13 cellular contexts compared by ENCODE assay signal in the genomic region with DNA sequence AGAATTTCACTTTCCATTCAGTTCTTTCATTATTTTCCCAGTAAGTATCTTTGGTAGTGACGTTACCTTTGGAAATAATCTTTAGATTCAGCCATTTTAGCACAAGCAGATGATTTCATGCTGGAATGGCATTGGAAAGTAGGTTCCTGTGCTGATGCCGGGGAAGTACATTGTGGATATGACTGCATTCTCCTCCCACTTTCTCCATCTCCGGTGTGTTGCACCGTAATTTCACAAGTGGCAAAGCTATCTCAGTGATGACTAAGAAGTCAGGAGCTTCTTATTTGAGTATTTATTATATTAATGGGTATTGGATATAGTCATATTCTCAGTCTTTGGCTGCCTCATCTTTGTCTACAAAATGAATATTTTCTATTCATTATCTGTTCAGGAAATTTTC.
DNase-seq lines count a peak whose midpoint lies in the region; ATAC-seq and TF ChIP-seq lines count a peak whose summit lies in the region.
"Had no signal": no experiment of that assay in that cellular context is flagged by ENCODE, and none has a peak within 500 bp of the region (broad histone marks: within the 10 kb centered on the region; RNA-seq: fewer than 3 reads in every experiment).

No MANE protein-coding gene starts in this region.

- H3K9ac ChIP-seq in IMR-90 (ENCODE audit: low read depth, low read length) (no peak overlapping the region), endodermal cell (ENCODE audit: extremely low read depth, low read length, poor library complexity, severe bottlenecking) (no peak overlapping the region)

- no peak overlapping the region for H3K4me2 ChIP-seq in IMR-90 (ENCODE audit: low read depth, low read length)

- no peak for TF ChIP-seq POLR2A in IMR-90 (IDR thresholded peaks at IDR 0.05; ENCODE audit: low read depth, low read length)

- ATAC-seq in IMR-90 (ENCODE audit: low read depth) (no peak), HG02798 (IDR thresholded peaks at IDR 0.05; ENCODE audit: poor library complexity, unreplicated experiment) (no peak)

- H4K20me1 ChIP-seq in IMR-90 (ENCODE audit: insufficient read depth, low read length) = no peaks in the 10 kb centered on the region

- peaks cover 3% of the 10 kb centered on the region for H3K4me1 Mint-ChIP-seq in endodermal cell
- H3K4me1 Mint-ChIP-seq: CD8-positive, alpha-beta memory T cell; H9 had no signal

- H3K27ac Mint-ChIP-seq in endodermal cell = no peak overlapping the region
- H3K27ac Mint-ChIP-seq: CD4-positive, CD25-positive, alpha-beta regulatory T cell; CD8-positive, alpha-beta memory T cell; H9 had no signal

- CTCF ChIA-PET in IMR-90 (lab: Yijun Ruan, JAX) = no interaction called here

- no peak overlapping the region for H4K8ac ChIP-seq in IMR-90 (ENCODE audit: low read depth in 2 of 2, low read length in 2 of 2)

- peaks cover 14% of the 10 kb centered on the region for H3K9me3 Mint-ChIP-seq in endodermal cell

- no peak overlapping the region for H3K18ac ChIP-seq in IMR-90 (ENCODE audit: low read depth, low read length)

- no peak for TF ChIP-seq CTCF in IMR-90 (conservative IDR thresholded peaks at IDR 0.05; ENCODE audit: low read depth, low read length)
- TF ChIP-seq CTCF in endodermal cell (conservative IDR thresholded peaks at IDR 0.05) = no peak
- no peak for TF ChIP-seq CTCF in dorsolateral prefrontal cortex (IDR thresholded peaks at IDR 0.05 in 54 of 56, conservative IDR thresholded peaks at IDR 0.05 in 2 of 56; ENCODE audit: low read depth in 1 of 56, partially characterized antibody in 56 of 56)

- intact Hi-C loops in IMR-90 (cut with micrococcal nuclease) = no loop called here
- intact Hi-C loops in dorsolateral prefrontal cortex (cut with DNase I) = no loop called here

- H3K79me1 ChIP-seq in IMR-90 (ENCODE audit: low read depth in 1 of 2, low read length in 2 of 2) = peaks cover 2 to 3% of the 10 kb centered on the region in 2 experiments; a peak in 3 of 4 replicates

- H4K91ac ChIP-seq in IMR-90 (ENCODE audit: insufficient read depth, low read depth, low read length) = no peak overlapping the region

- no peak overlapping the region for H3K4ac ChIP-seq in IMR-90 (ENCODE audit: low read depth, low read length)

- H3K9me1 ChIP-seq in IMR-90 (ENCODE audit: insufficient read depth, low read length) = no peaks in the 10 kb centered on the region

- H2AK9ac ChIP-seq in IMR-90 (replicated peaks; ENCODE audit: low read depth, low read length, poor library complexity) = no peak overlapping the region

- H2BK5ac ChIP-seq in IMR-90 (ENCODE audit: low read depth, low read length, poor library complexity, severe bottlenecking) = no peak overlapping the region

- H3K27ac ChIP-seq in IMR-90 (ENCODE audit: insufficient read depth, low read length) (no peak overlapping the region), endodermal cell (ENCODE audit: low read depth, low read length) (no peak overlapping the region), dorsolateral prefrontal cortex (no peak overlapping the region)
- H3K27ac ChIP-seq: HL-60 had no signal

- H3K4me1 ChIP-seq in IMR-90 (ENCODE audit: control insufficient read depth, insufficient read depth, low read length) = no peaks in the 10 kb centered on the region
- H3K4me1 ChIP-seq in endodermal cell (ENCODE audit: control insufficient read depth, insufficient read depth, low read length) = peaks cover 2% of the 10 kb centered on the region

- dilution Hi-C loops in IMR-90 (cut with HindIII; ENCODE audit: low sequenced_read_pairs, unreplicated experiment) = no loop called here

- no peak overlapping the region for H3K56ac ChIP-seq in IMR-90 (ENCODE audit: extremely low read depth, insufficient read depth, low read length)

- H3K36me3 ChIP-seq in IMR-90 (ENCODE audit: control insufficient read depth, insufficient read depth, low read length) (no peaks in the 10 kb centered on the region), endodermal cell (ENCODE audit: control insufficient read depth, insufficient read depth, low read length) (peaks cover 38% of the 10 kb centered on the region)

- no peak overlapping the region for H2AFZ ChIP-seq in IMR-90 (replicated peaks; ENCODE audit: low read length, poor library complexity)

- H2BK15ac ChIP-seq in IMR-90 (ENCODE audit: low read depth, low read length) = no peak overlapping the region

- H2BK20ac ChIP-seq in IMR-90 (ENCODE audit: low read depth, low read length) = no peak overlapping the region

- no peak overlapping the region for H3K23ac ChIP-seq in IMR-90 (ENCODE audit: low read depth, low read length)

- in situ Hi-C loops in IMR-90 (cut with MboI; ENCODE audit: low sequenced_read_pairs) = no loop called here

- H4K5ac ChIP-seq in IMR-90 (ENCODE audit: low read depth, low read length) = no peak overlapping the region

- BruUV-seq in IMR-90 (replicated peaks; lab: Mats Ljungman, UMichigan) = no TSS peak

- H3K4me3 Mint-ChIP-seq in endodermal cell = no peak overlapping the region
- H3K4me3 Mint-ChIP-seq: CD4-positive, CD25-positive, alpha-beta regulatory T cell; CD8-positive, alpha-beta memory T cell; H9 had no signal

- H3K14ac ChIP-seq in IMR-90 (replicated peaks; ENCODE audit: low read depth, low read length) = no peak overlapping the region

- no peaks in the 10 kb centered on the region for H3K27me3 Mint-ChIP-seq in endodermal cell (ENCODE audit: insufficient read depth)
- H3K27me3 Mint-ChIP-seq: CD4-positive, CD25-positive, alpha-beta regulatory T cell; CD8-positive, alpha-beta memory T cell had no signal

- TF ChIP-seq RAD21 in IMR-90 (IDR thresholded peaks at IDR 0.05; ENCODE audit: low read length) = no peak

- no CpG with 5 or more reads among the region's 4 CpGs for WGBS in IMR-90 (ENCODE audit: extremely low coverage in 2 of 2, insufficient read length in 1 of 2), 2 experiments
- 94 to 100% methylated on average over 3 to 4 of the region's 4 CpGs for WGBS in endodermal cell (ENCODE audit: insufficient coverage in 1 of 2, insufficient read length in 1 of 2), 2 experiments

- peak; percentile 27 for DNase-seq in IMR-90
- peak; percentile 76 for DNase-seq in amniotic epithelial cell (ENCODE audit: low read depth)
- peak; percentile 46 for DNase-seq in iris pigment epithelial cell (ENCODE audit: low read depth)
- no peak for DNase-seq in endodermal cell
- no peak for DNase-seq in dorsolateral prefrontal cortex
- DNase-seq: BE2C; C1 segment of cervical spinal cord; CD4-positive, CD25-positive, alpha-beta regulatory T cell; CD8-positive, alpha-beta memory T cell; COR-L47; H9 had no signal

- peaks cover 36% of the 10 kb centered on the region for H3K36me3 Mint-ChIP-seq in endodermal cell (ENCODE audit: low read depth)

- H2BK120ac ChIP-seq in IMR-90 (ENCODE audit: low read depth, low read length) = no peak overlapping the region

- H3K27me3 ChIP-seq in IMR-90 (ENCODE audit: control insufficient read depth, insufficient read depth, low read length) (no peaks in the 10 kb centered on the region), endodermal cell (ENCODE audit: control insufficient read depth, insufficient read depth, low read length, poor library complexity, severe bottlenecking) (no peaks in the 10 kb centered on the region), dorsolateral prefrontal cortex (no peaks in the 10 kb centered on the region)
- H3K27me3 ChIP-seq: BE2C had no signal

- H3K4me3 ChIP-seq in IMR-90 (ENCODE audit: insufficient read depth, low read depth, low read length) (no peak overlapping the region), endodermal cell (ENCODE audit: low read length) (no peak overlapping the region), dorsolateral prefrontal cortex (no peak overlapping the region)

- H2AK5ac ChIP-seq in IMR-90 (ENCODE audit: low read depth, low read length) = no peak overlapping the region

- H3K9me3 ChIP-seq in IMR-90 (ENCODE audit: control insufficient read depth, insufficient read depth, low read length) = no peaks in the 10 kb centered on the region
- H3K9me3 ChIP-seq in endodermal cell (ENCODE audit: control insufficient read depth, low read length) = peaks cover 18% of the 10 kb centered on the region
- H3K9me3 ChIP-seq: BE2C had no signal

- POLR2A ChIA-PET in IMR-90 (lab: Charles Lee; ENCODE audit: unreplicated experiment) = no interaction called here

TF ChIP-seq in IMR-90, 13 proteins besides CTCF, POLR2A, EP300 and RAD21:
- TF ChIP-seq MAZ (IDR thresholded peaks at IDR 0.05; ENCODE audit: borderline replicate concordance, low read depth, low read length) = no peak
- no peak for TF ChIP-seq CEBPB (IDR thresholded peaks at IDR 0.05; ENCODE audit: low read depth, low read length)
- no peak for TF ChIP-seq MXI1 (IDR thresholded peaks at IDR 0.05; ENCODE audit: borderline replicate concordance, low read depth, low read length)
- TF ChIP-seq ELK1 (IDR thresholded peaks at IDR 0.05; ENCODE audit: borderline replicate concordance, low read depth, low read length) = no peak
- no peak for TF ChIP-seq NFE2L2 (IDR thresholded peaks at IDR 0.05; ENCODE audit: low read depth, low read length)
- no peak for TF ChIP-seq BHLHE40 (IDR thresholded peaks at IDR 0.05; ENCODE audit: low read depth, low read length)

Comparison
In these comparisons a context has a peak if more than half of its experiments do, and no peak if none do; other contexts are left out.
1. DNase-seq: peak in IMR-90 (single experiment), amniotic epithelial cell (single experiment) and iris pigment epithelial cell (single experiment); none in endodermal cell (single experiment) and dorsolateral prefrontal cortex (0 of 10).